In genomic region chr5:126628102-126628501, GRCh38 we compare ENCODE assay signal across 1 cellular context.
TF ChIP-seq lines count a peak whose summit lies in the region.

No MANE protein-coding gene starts in this region.

TF ChIP-seq in HepG2, 621 proteins besides CTCF, POLR2A, EP300 and RAD21 (continued from another document):
- TF ChIP-seq PBX2 (CRISPR knock-in tag; IDR thresholded peaks at IDR 0.05), result no peak
